In the genomic region with DNA sequence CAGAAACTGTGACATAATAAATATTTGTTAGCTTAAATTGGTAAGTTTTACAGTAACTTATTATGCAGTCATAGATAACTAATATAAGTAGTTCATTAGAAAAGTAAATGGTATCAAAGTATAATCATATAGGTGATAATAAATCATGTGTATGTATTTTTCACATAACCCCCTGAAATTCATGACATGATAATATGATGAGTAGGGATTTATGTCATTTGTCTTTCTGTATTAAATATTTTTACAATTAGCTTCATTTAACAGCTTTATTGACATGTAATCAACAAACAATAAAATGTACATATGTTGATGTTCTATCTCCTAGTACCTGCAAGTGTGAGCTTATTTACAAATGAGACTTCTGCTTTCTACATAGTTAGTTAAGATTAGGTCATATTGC, we compare ENCODE assay signal across 19 cellular contexts.
"Had no signal": no experiment of that assay in that cellular context is flagged by ENCODE, and none has a peak within 500 bp of the region (broad histone marks: within the 10 kb centered on the region; RNA-seq: fewer than 3 reads in every experiment).

No MANE protein-coding gene starts in this region.

- ATAC-seq: natural killer cell; sciatic nerve; stimulated activated naive B cell treated with anti-CD40 and anti-IgM and Interleukin-4, amounts not matched to agents 10 μg/mL and 1 μg/mL and 100 μg/mL, for 72 hours; stimulated activated naive CD8-positive, alpha-beta T cell treated with anti-CD3 and anti-CD28 coated beads, Interleukin-15, Interleukin-2, amounts not matched to agents 100 U/mL and 50 U/mL, for 24 hours had no signal

- DNase-seq: islet precursor cell; left ventricle myocardium inferior; mesendoderm; naive B cell; natural killer cell; nephron progenitor cell; ovary; stimulated activated CD4-positive, alpha-beta T cell treated with anti-CD3 and anti-CD28 coated beads, Interleukin-12 subunit alpha, Interleukin-12 subunit beta, amount 100 ng/mL, for 4 hours; stimulated activated CD4-positive, alpha-beta T cell treated with anti-CD3 and anti-CD28 coated beads, Interleukin-15, amount 100 ng/mL, for 24 hours; stimulated activated CD4-positive, alpha-beta T cell treated with anti-CD3 and anti-CD28 coated beads, Interleukin-2, amount 100 ng/mL, for 24 hours; stimulated activated CD4-positive, alpha-beta T cell treated with anti-CD3 and anti-CD28 coated beads, Interleukin-4, amount 100 ng/mL, for 1 hour; stimulated activated naive B cell treated with anti-CD40 and anti-IgM and Interleukin-4, amounts not matched to agents 10 μg/mL and 1 μg/mL and 100 μg/mL, for 72 hours; stimulated activated naive CD8-positive, alpha-beta T cell treated with anti-CD3 and anti-CD28 coated beads, Interleukin-15, Interleukin-2, amounts not matched to agents 100 U/mL and 50 U/mL, for 24 hours; stomach; testis; thyroid gland; transverse colon; upper lobe of left lung had no signal
